Comparison of ENCODE assay signal across 8 cellular contexts in genomic region chr3:53846134-53846850, GRCh38. TPM values are rescaled to one million over a fixed set of nuclear protein-coding genes. Genes with fewer than 3 reads are reported as not detected.
DNase-seq lines count a peak whose midpoint lies in the region; ATAC-seq and TF ChIP-seq lines count a peak whose summit lies in the region.

CHDH (minus strand) TSS chr3:53846419; CDS start chr3:53824008, 22,411 bp downstream.
IL17RB (plus strand) TSS chr3:53846568; CDS start chr3:53846589, 21 bp downstream.

- peak in 1 of 2 donors; percentile 74 for TF ChIP-seq POLR2A in thyroid gland (IDR thresholded peaks at IDR 0.05)

- no peak within 1 kb of the TSS for H2BK15ac ChIP-seq in mesendoderm (replicated peaks; ENCODE audit: low read depth)

- no peaks in the 10 kb centered on the region for H3K9me3 Mint-ChIP-seq in effector memory CD8-positive, alpha-beta T cell

- no peaks in the 10 kb centered on the region for H3K36me3 ChIP-seq in BJ (ENCODE audit: control insufficient read depth, insufficient read depth, low read length)
- H3K36me3 ChIP-seq in SJSA1, result no peaks in the 10 kb centered on the region
- H3K36me3 ChIP-seq in mesendoderm (ENCODE audit: control insufficient read depth, insufficient read depth, low read length), result no peaks in the 10 kb centered on the region
- H3K36me3 ChIP-seq in thyroid gland, result no peaks in the 10 kb centered on the region

- no peaks in the 10 kb centered on the region for H3K79me1 ChIP-seq in mesendoderm (ENCODE audit: low read length)

- H3K27me3 Mint-ChIP-seq in effector memory CD8-positive, alpha-beta T cell, result peaks cover 37 to 79% of the 10 kb centered on the region in 2 donors

- no peak within 1 kb of the TSS for H3K27ac ChIP-seq in SJSA1
- H3K27ac ChIP-seq in mesendoderm (ENCODE audit: low read depth, low read length), result no peak within 1 kb of the TSS
- peak within 1 kb of the TSS; percentile 5 to 80 (median 75) for H3K27ac ChIP-seq in thyroid gland

- no peak within 1 kb of the TSS for H3K27ac Mint-ChIP-seq in effector memory CD8-positive, alpha-beta T cell

- H4K5ac ChIP-seq in mesendoderm (ENCODE audit: low read length), result no peak within 1 kb of the TSS

- no peak within 1 kb of the TSS for H2BK5ac ChIP-seq in mesendoderm (ENCODE audit: low read length)

- no peaks in the 10 kb centered on the region for H3K79me2 ChIP-seq in mesendoderm (ENCODE audit: control insufficient read depth, insufficient read depth, low read length)

- H3K23ac ChIP-seq in mesendoderm (ENCODE audit: low read length), result peak within 1 kb of the TSS; percentile 94

- peaks cover 2% of the 10 kb centered on the region for H3K36me3 Mint-ChIP-seq in effector memory CD8-positive, alpha-beta T cell (ENCODE audit: insufficient read depth)

- peaks cover 0 to 3% of the 10 kb centered on the region in 2 donors for H3K4me1 Mint-ChIP-seq in effector memory CD8-positive, alpha-beta T cell (ENCODE audit: low read depth in 2 of 2)

- H4K8ac ChIP-seq in mesendoderm (ENCODE audit: low read depth, low read length), result no peak within 1 kb of the TSS

- H3K18ac ChIP-seq in mesendoderm (ENCODE audit: low read length), result peak within 1 kb of the TSS; percentile 64

- no peak within 1 kb of the TSS for H2AK5ac ChIP-seq in mesendoderm (ENCODE audit: low read length)

- peak within 1 kb of the TSS; percentile 84 for H3K56ac ChIP-seq in mesendoderm (ENCODE audit: low read length)

- WGBS in mesendoderm (ENCODE audit: extremely low coverage, insufficient coverage, low lambda C conversion rate), result no CpG with 5 or more reads among the region's 91 CpGs
- WGBS in thyroid gland, 2 donors, result 6% methylated on average over 5 of the region's 91 CpGs; no CpG with 5 or more reads in 1 of the 2 donors

- H3K4ac ChIP-seq in mesendoderm (ENCODE audit: low read depth, low read length), result peak within 1 kb of the TSS; percentile 74

- TF ChIP-seq CTCF in BJ (IDR thresholded peaks at IDR 0.05; ENCODE audit: insufficient read depth, low read depth, low read length), result no peak
- TF ChIP-seq CTCF in thyroid gland (IDR thresholded peaks at IDR 0.05), result no peak

- H3K4me3 ChIP-seq in BJ (ENCODE audit: low read depth, low read length), result peak within 1 kb of the TSS; percentile 45
- H3K4me3 ChIP-seq in SJSA1, result peak within 1 kb of the TSS; percentile 36
- H3K4me3 ChIP-seq in mesendoderm (ENCODE audit: low read length), result peak within 1 kb of the TSS; percentile 31
- H3K4me3 ChIP-seq in thyroid gland (replicated peaks in 1 of 3), result peak within 1 kb of the TSS; percentile 24 to 71 (median 59)

- POLR2A ChIA-PET in BJ (lab: Charles Lee), result no interaction called here

- CTCF ChIA-PET in BJ (lab: Yijun Ruan, JAX), result interaction anchor here (0.8 to 2.5 kb wide), 5 partner anchors 10 to 168 kb away, joined by 3 to 8 read pairs (median 3); no protein-coding TSS in a partner anchor

- ATAC-seq in GM18858 (IDR thresholded peaks at IDR 0.05; ENCODE audit: unreplicated experiment) (peak; percentile 31), HG03139 (IDR thresholded peaks at IDR 0.05; ENCODE audit: unreplicated experiment) (peak; percentile 45), GM21717 (IDR thresholded peaks at IDR 0.05; ENCODE audit: unreplicated experiment) (no peak)
- peak; percentile 63 for ATAC-seq in effector memory CD8-positive, alpha-beta T cell (replicated peaks)

- DNase-seq in BJ (ENCODE audit: low read depth), result no peak
- DNase-seq in SJSA1 (ENCODE audit: low read depth in 1 of 2, low spot score in 2 of 2), result peak in 1 of 2 experiments; percentile 2
- DNase-seq in effector memory CD8-positive, alpha-beta T cell, result no peak
- DNase-seq in mesendoderm, result peak; percentile 81
- peak; percentile 72 to 76 for DNase-seq in thyroid gland

- H3K27me3 ChIP-seq in BJ (ENCODE audit: control insufficient read depth, insufficient read depth, low read length), result peaks cover 9% of the 10 kb centered on the region
- H3K27me3 ChIP-seq in SJSA1 (replicated peaks), result peaks cover 34% of the 10 kb centered on the region
- H3K27me3 ChIP-seq in mesendoderm (ENCODE audit: insufficient read depth, low read length, poor library complexity), result peaks cover 3% of the 10 kb centered on the region
- H3K27me3 ChIP-seq in thyroid gland, result no peaks in the 10 kb centered on the region

- no peaks in the 10 kb centered on the region for H3K9me3 ChIP-seq in SJSA1 (replicated peaks)
- no peaks in the 10 kb centered on the region for H3K9me3 ChIP-seq in thyroid gland

- H2BK120ac ChIP-seq in mesendoderm (ENCODE audit: low read depth, low read length), result no peak within 1 kb of the TSS

- intact Hi-C loops in thyroid gland (cut with DNase I), result no loop called here

- H3K4me3 Mint-ChIP-seq in effector memory CD8-positive, alpha-beta T cell, result peak within 1 kb of the TSS; percentile 58 to 71

- H3K4me1 ChIP-seq in SJSA1 (replicated peaks), result peaks cover 11% of the 10 kb centered on the region
- H3K4me1 ChIP-seq in mesendoderm (ENCODE audit: control insufficient read depth, low read depth, low read length), result peaks cover 10% of the 10 kb centered on the region
- peaks cover 24 to 37% of the 10 kb centered on the region in 2 donors for H3K4me1 ChIP-seq in thyroid gland

- peak within 1 kb of the TSS; percentile 51 for H3K4me2 ChIP-seq in mesendoderm (ENCODE audit: low read length)

- H3K9ac ChIP-seq in mesendoderm (ENCODE audit: low read length), result peak within 1 kb of the TSS; percentile 74

RNA-seq across cellular contexts. Expression of gene CHDH, which starts in this region (rescaled TPM):
- 0.13 and 0.18 TPM in 2 replicates for polyA plus RNA-seq in BJ (2011; rRNA removed)
- polyA minus RNA-seq in BJ (2011; rRNA and poly(A)+ RNA removed), result 0.26 and 0.33 TPM in 2 replicates
- 0.47 TPM in 1 of 2 replicates, not detected in the other for total RNA-seq in SJSA1 (2014; rRNA removed; shearing (Covaris generic))
- 2.1 TPM for polyA plus RNA-seq in mesendoderm (2013, experiment 1 of 2)
- polyA plus RNA-seq in mesendoderm (2013, experiment 2 of 2), result 2.1 TPM
- 10 to 100 TPM in 2 of 4 donors, 1 to 10 TPM in 2; 4.7 to 26.9 (median 11.1) TPM for total RNA-seq in thyroid gland

RNA-seq across cellular contexts. Expression of gene IL17RB, which starts in this region (rescaled TPM):
- polyA plus RNA-seq in BJ (2011; rRNA removed), result 0.33 and 0.36 TPM in 2 replicates
- polyA minus RNA-seq in BJ (2011; rRNA and poly(A)+ RNA removed), result 0.09 and 0.15 TPM in 2 replicates
- not detected in 2 replicates for total RNA-seq in SJSA1 (2014; rRNA removed; shearing (Covaris generic))
- polyA plus RNA-seq in mesendoderm (2013, experiment 1 of 2), result 2.6 TPM
- polyA plus RNA-seq in mesendoderm (2013, experiment 2 of 2), result 2.5 TPM
- 1 to 10 TPM in 2 of 4 donors, under 1 TPM in 2; 0.71 to 2.5 (median 1.6) TPM for total RNA-seq in thyroid gland

Comparison
In these comparisons a context has a peak if more than half of its experiments do, and no peak if none do; other contexts are left out.
1. DNase-seq: peak in mesendoderm (single experiment) and thyroid gland (2 of 2); none in BJ (single experiment) and effector memory CD8-positive, alpha-beta T cell (0 of 3).
2. H3K27ac ChIP-seq: peak in thyroid gland (3 of 3); none in SJSA1 (single experiment) and mesendoderm (single experiment).
3. Peak in every context shown above with its lines, with median percentiles within 50 percentile points of each other: H3K4me3 ChIP-seq.